In the genomic region with DNA sequence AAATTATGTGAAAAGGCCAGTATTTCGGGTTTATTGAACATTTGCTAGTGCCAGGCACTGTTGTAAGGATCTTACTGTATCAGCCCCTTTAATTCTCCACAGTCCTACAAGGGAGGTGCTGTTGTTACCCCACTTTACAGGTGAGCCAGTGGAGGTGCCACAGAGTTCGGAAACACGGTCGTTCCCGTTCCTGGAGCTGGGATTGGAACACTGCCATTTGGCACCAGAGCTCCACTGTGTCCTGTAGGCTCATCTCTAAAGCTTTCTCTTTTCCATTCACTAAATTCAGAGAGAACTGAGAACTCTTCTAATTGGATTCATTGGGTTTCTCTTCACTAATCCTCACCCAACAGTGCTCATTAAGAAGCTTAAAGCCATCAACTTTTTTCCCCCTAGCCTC, we compare ENCODE assay signal across 17 cellular contexts. TPM values are rescaled to one million over a fixed set of nuclear protein-coding genes. Genes with fewer than 3 reads are reported as not detected.
DNase-seq lines count a peak whose midpoint lies in the region; ATAC-seq and TF ChIP-seq lines count a peak whose summit lies in the region.
"Had no signal": no experiment of that assay in that cellular context is flagged by ENCODE, and none has a peak within 500 bp of the region (broad histone marks: within the 10 kb centered on the region; RNA-seq: fewer than 3 reads in every experiment).

No MANE protein-coding gene starts in this region.

- H3K4me3 Mint-ChIP-seq in T-helper 2 cell treated with Interferon-gamma antibody and Interleukin-4, amounts not matched to agents 5 μg/mL and 100 μg/mL, for 36 hours, result no peak overlapping the region
- H3K4me3 Mint-ChIP-seq: activated CD4-positive, alpha-beta memory T cell treated with anti-CD3 and anti-CD28 coated beads, Interleukin-2, amount 10 ng/mL, durations not matched to agents 7 days and 5 days had no signal

- no peak overlapping the region for H2AFZ ChIP-seq in ACC112 (ENCODE audit: low read length, unreplicated experiment)
- H2AFZ ChIP-seq: PC-9 had no signal

- no peaks in the 10 kb centered on the region for H3K9me3 Mint-ChIP-seq in T-helper 2 cell treated with Interferon-gamma antibody and Interleukin-4, amounts not matched to agents 5 μg/mL and 100 μg/mL, for 36 hours
- H3K9me3 Mint-ChIP-seq: activated CD4-positive, alpha-beta memory T cell treated with anti-CD3 and anti-CD28 coated beads, Interleukin-2, amount 10 ng/mL, durations not matched to agents 7 days and 5 days had no signal

- peaks cover 99% of the 10 kb centered on the region for H3K79me2 ChIP-seq in ACC112 (ENCODE audit: control insufficient read depth, insufficient read depth, low read length, unreplicated experiment)

- H3K4me1 ChIP-seq in ACC112 (ENCODE audit: control insufficient read depth, insufficient read depth, low read length, unreplicated experiment), result peaks cover 24% of the 10 kb centered on the region
- peaks cover 58% of the 10 kb centered on the region for H3K4me1 ChIP-seq in left ventricle myocardium inferior
- peaks cover 23% of the 10 kb centered on the region for H3K4me1 ChIP-seq in rectal smooth muscle tissue (ENCODE audit: control insufficient read depth, insufficient read depth, low read length)

- H3K27me3 ChIP-seq in ACC112 (ENCODE audit: insufficient read depth, low read length), result no peaks in the 10 kb centered on the region
- H3K27me3 ChIP-seq in left ventricle myocardium inferior (ENCODE audit: low read depth), result no peaks in the 10 kb centered on the region
- H3K27me3 ChIP-seq in rectal smooth muscle tissue (ENCODE audit: control insufficient read depth, insufficient read depth, low read length), result no peaks in the 10 kb centered on the region

- DNase-seq in NCI-H82 treated with DMSO at 0.1 percent for 48 hours (lab: John Stamatoyannopoulos, UW; ENCODE audit: unreplicated experiment) (peak; percentile 86), left ventricle myocardium inferior (no peak), HuH-7.5 (ENCODE audit: low spot score) (no peak), COR-L47 (lab: John Stamatoyannopoulos, UW) (no peak)
- no peak for DNase-seq in T-helper 2 cell treated with Interferon-gamma antibody and Interleukin-4, amounts not matched to agents 5 μg/mL and 100 μg/mL, for 36 hours (ENCODE audit: low spot score)
- DNase-seq: activated CD4-positive, alpha-beta memory T cell treated with anti-CD3 and anti-CD28 coated beads, Interleukin-2, amount 10 ng/mL, durations not matched to agents 7 days and 5 days; activated effector memory CD4-positive, alpha-beta T cell treated with anti-CD3 and anti-CD28 coated beads, Interleukin-2, amount 50 U/mL, for 16 hours; GDM1; KG1; NCI-H2107; PC-9; T-helper 9 cell had no signal

- no peak for ATAC-seq in HG03378 (IDR thresholded peaks at IDR 0.05; ENCODE audit: unreplicated experiment)

- peaks cover 3% of the 10 kb centered on the region for H3K36me3 Mint-ChIP-seq in T-helper 2 cell treated with Interferon-gamma antibody and Interleukin-4, amounts not matched to agents 5 μg/mL and 100 μg/mL, for 36 hours (ENCODE audit: low read depth)

- no peak overlapping the region for H3K4me3 ChIP-seq in ACC112 (ENCODE audit: low read depth, low read length)
- H3K4me3 ChIP-seq in left ventricle myocardium inferior, result no peak overlapping the region
- H3K4me3 ChIP-seq in rectal smooth muscle tissue (ENCODE audit: low read length), result no peak overlapping the region
- H3K4me3 ChIP-seq: PC-9, smooth muscle cell had no signal

- no peak overlapping the region for H3K9ac ChIP-seq in rectal smooth muscle tissue (ENCODE audit: low read length)

- H3K27ac ChIP-seq in ACC112 (ENCODE audit: low read depth, low read length) (peak overlapping the region; percentile 43; the same call in 1 of the 2 replicates), left ventricle myocardium inferior (replicated peaks) (peak overlapping the region; percentile 76), rectal smooth muscle tissue (ENCODE audit: low read depth, low read length) (peak overlapping the region; percentile 75)
- H3K27ac ChIP-seq: epithelial cell of prostate, PC-9 had no signal

- H3K4me1 Mint-ChIP-seq in T-helper 2 cell treated with Interferon-gamma antibody and Interleukin-4, amounts not matched to agents 5 μg/mL and 100 μg/mL, for 36 hours (ENCODE audit: low read depth), result peaks cover 23% of the 10 kb centered on the region

- no peaks in the 10 kb centered on the region for H3K27me3 Mint-ChIP-seq in T-helper 2 cell treated with Interferon-gamma antibody and Interleukin-4, amounts not matched to agents 5 μg/mL and 100 μg/mL, for 36 hours (ENCODE audit: low read depth)
- H3K27me3 Mint-ChIP-seq: activated CD4-positive, alpha-beta memory T cell treated with anti-CD3 and anti-CD28 coated beads, Interleukin-2, amount 10 ng/mL, durations not matched to agents 7 days and 5 days had no signal

- intact Hi-C loops in left ventricle myocardium inferior (cut with micrococcal nuclease), result no loop called here

- no peak for TF ChIP-seq CTCF in left ventricle myocardium inferior (IDR thresholded peaks at IDR 0.05; ENCODE audit: borderline replicate concordance)

- peaks cover 25% of the 10 kb centered on the region; the same call in 1 of the 2 replicates for H3K36me3 ChIP-seq in ACC112 (ENCODE audit: insufficient read depth, low read length)
- peaks cover 3% of the 10 kb centered on the region for H3K36me3 ChIP-seq in left ventricle myocardium inferior
- H3K36me3 ChIP-seq in rectal smooth muscle tissue (ENCODE audit: control insufficient read depth, insufficient read depth, low read length), result peaks cover 2% of the 10 kb centered on the region

- H3K27ac Mint-ChIP-seq in T-helper 2 cell treated with Interferon-gamma antibody and Interleukin-4, amounts not matched to agents 5 μg/mL and 100 μg/mL, for 36 hours, result no peak overlapping the region
- H3K27ac Mint-ChIP-seq: activated CD4-positive, alpha-beta memory T cell treated with anti-CD3 and anti-CD28 coated beads, Interleukin-2, amount 10 ng/mL, durations not matched to agents 7 days and 5 days had no signal

- no peaks in the 10 kb centered on the region for H3K9me3 ChIP-seq in left ventricle myocardium inferior (replicated peaks)

RNA-seq across cellular contexts. Expression of gene ERGIC1, which starts 5.6 kb away (rescaled TPM):
- total RNA-seq in left ventricle myocardium inferior, result 79.4 TPM
